Comparison of ENCODE assay signal across 8 cellular contexts in the genomic region with DNA sequence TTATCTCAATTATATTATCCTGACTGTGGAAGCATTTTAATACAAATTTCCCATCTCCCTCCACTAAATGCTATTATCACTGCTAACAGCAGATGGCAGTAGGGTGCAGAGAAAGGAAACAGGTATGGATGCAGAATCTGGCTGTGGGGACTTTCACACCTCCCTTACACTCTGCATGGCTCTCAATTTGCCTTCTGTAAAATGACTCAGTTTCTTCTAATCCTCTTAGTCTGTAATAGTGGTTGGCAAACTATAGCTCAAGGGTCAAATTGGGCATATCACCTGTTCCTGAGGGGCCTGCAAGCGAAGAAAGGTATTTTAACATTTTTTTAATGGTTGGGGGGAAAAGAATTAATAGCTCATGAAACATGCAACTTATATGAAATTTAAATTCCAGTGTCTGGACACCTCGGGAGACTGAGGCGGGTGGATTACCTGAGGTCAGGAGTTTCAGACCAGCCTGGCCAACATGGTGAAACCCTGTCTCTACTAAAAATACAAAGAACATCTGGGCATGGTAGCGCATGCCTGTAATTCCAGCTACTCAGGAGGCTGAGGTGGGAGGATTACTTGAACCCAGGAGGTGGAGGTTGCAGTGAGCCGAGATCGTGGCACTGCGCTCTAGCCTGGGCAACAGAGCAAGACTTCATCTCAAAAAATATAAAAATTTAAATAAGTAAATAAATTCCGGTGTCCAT.
DNase-seq lines count a peak whose midpoint lies in the region; ATAC-seq and TF ChIP-seq lines count a peak whose summit lies in the region.

No MANE protein-coding gene starts in this region.

- TF ChIP-seq EP300 in stomach (IDR thresholded peaks at IDR 0.05): no peak

- no peak for TF ChIP-seq POLR2A in stomach (IDR thresholded peaks at IDR 0.05)

- H3K4ac ChIP-seq in H9 (ENCODE audit: low read depth, low read length): no peak overlapping the region

- H3K9me3 ChIP-seq in BLaER1 treated with 17β-estradiol and CSF1 and Interleukin-3, amounts not matched to agents 10 nM and 100 nM (replicated peaks in 1 of 11): no peaks in the 10 kb centered on the region
- H3K9me3 ChIP-seq in H9 (ENCODE audit: control insufficient read depth, low read depth, low read length) (no peaks in the 10 kb centered on the region), stomach (no peaks in the 10 kb centered on the region)

- H3K27ac Mint-ChIP-seq in H9 (peak overlapping the region; percentile 42 to 58 (median 50); a peak in 4 of 7 replicates), naive B cell (peak overlapping the region in 3 of 6 donors; percentile 53 to 65 (median 59))

- peak overlapping the region in 2 of 11 experiments; percentile 61 to 71; a peak in 2 of 22 replicates for H3K9ac ChIP-seq in BLaER1 treated with 17β-estradiol and CSF1 and Interleukin-3, amounts not matched to agents 10 nM and 100 nM
- no peak overlapping the region for H3K9ac ChIP-seq in H9 (ENCODE audit: extremely low read depth, insufficient read length, low read length)

- H3K27ac ChIP-seq in BLaER1 treated with 17β-estradiol and CSF1 and Interleukin-3, amounts not matched to agents 10 nM and 100 nM: peak overlapping the region in 8 of 11 experiments; percentile 57 to 87 (median 74); a peak in 13 of 22 replicates
- H3K27ac ChIP-seq in H9 (ENCODE audit: insufficient read length, low read depth, low read length): no peak overlapping the region
- peak overlapping the region in 4 of 5 donors; percentile 63 to 87 (median 84) for H3K27ac ChIP-seq in stomach

- H3K36me3 ChIP-seq in BLaER1 treated with 17β-estradiol and CSF1 and Interleukin-3, amounts not matched to agents 10 nM and 100 nM: peaks cover 79 to 100% (median 88%) of the 10 kb centered on the region in 11 experiments
- peaks cover 21 to 77% (median 62%) of the 10 kb centered on the region in 4 donors for H3K36me3 ChIP-seq in stomach

- ATAC-seq in esophagus mucosa (peak; percentile 80), naive B cell (ENCODE audit: low read depth in 2 of 2) (peak; percentile 85), HG02981 (IDR thresholded peaks at IDR 0.05; ENCODE audit: unreplicated experiment) (no peak)

- H2AK5ac ChIP-seq in H9 (ENCODE audit: insufficient read length, low read length): no peak overlapping the region

- peak; percentile 36 for DNase-seq in H9
- peak; percentile 64 to 67 for DNase-seq in NCI-H446 (lab: John Stamatoyannopoulos, UW)
- peak; percentile 27 for DNase-seq in activated CD4-positive, alpha-beta T cell treated with anti-CD3 and anti-CD28 coated beads, Interleukin-2, amount 50 U/mL, for 1 hour
- DNase-seq in naive B cell: peak; percentile 58
- peak; percentile 38 for DNase-seq in stomach

- H3K4me2 ChIP-seq in BLaER1 treated with 17β-estradiol and CSF1 and Interleukin-3, amounts not matched to agents 10 nM and 100 nM: peak overlapping the region in 3 of 11 experiments; percentile 75 to 85 (median 76); a peak in 6 of 22 replicates
- H3K4me2 ChIP-seq in H9 (ENCODE audit: insufficient read depth, insufficient read length, low read length): no peak overlapping the region

- no peak overlapping the region for H4K8ac ChIP-seq in H9 (replicated peaks; ENCODE audit: insufficient read length, low read depth, low read length)

- peak; percentile 86 for TF ChIP-seq CTCF in H9 (conservative IDR thresholded peaks at IDR 0.05)
- peak in 5 of 7 experiments; percentile 69 to 99 (median 85) for TF ChIP-seq CTCF in stomach (IDR thresholded peaks at IDR 0.05)

- no peak overlapping the region for H2AFZ ChIP-seq in H9 (ENCODE audit: low read length)

- H4K5ac ChIP-seq in H9 (ENCODE audit: insufficient read length, low read depth, low read length): no peak overlapping the region

- H3K56ac ChIP-seq in H9 (ENCODE audit: insufficient read length, low read depth, low read length): no peak overlapping the region

- peaks cover 9% of the 10 kb centered on the region for H3K79me1 ChIP-seq in H9 (ENCODE audit: insufficient read depth, low read depth, low read length, poor library complexity, severe bottlenecking)

- H3K18ac ChIP-seq in H9 (ENCODE audit: insufficient read length, low read depth, low read length): no peak overlapping the region

- peaks cover 13% of the 10 kb centered on the region; the same call in 1 of the 2 replicates for H3K79me2 ChIP-seq in H9 (ENCODE audit: insufficient read depth, low read length)

- peaks cover 6 to 93% (median 52%) of the 10 kb centered on the region in 11 experiments; a peak in 18 of 22 replicates for H4K20me1 ChIP-seq in BLaER1 treated with 17β-estradiol and CSF1 and Interleukin-3, amounts not matched to agents 10 nM and 100 nM
- H4K20me1 ChIP-seq in H9 (ENCODE audit: control insufficient read depth, insufficient read depth, insufficient read length): peaks cover 2% of the 10 kb centered on the region

- no peak overlapping the region for H2BK5ac ChIP-seq in H9 (ENCODE audit: insufficient read length, low read length)

- no peaks in the 10 kb centered on the region for H3K23me2 ChIP-seq in H9 (ENCODE audit: insufficient read length, low read depth, low read length, poor library complexity, severe bottlenecking)

- H2BK12ac ChIP-seq in H9 (ENCODE audit: insufficient read length, low read depth, low read length): no peak overlapping the region

- H3K4me1 ChIP-seq in BLaER1 treated with 17β-estradiol and CSF1 and Interleukin-3, amounts not matched to agents 10 nM and 100 nM: peaks cover 55 to 92% (median 78%) of the 10 kb centered on the region in 10 experiments
- H3K4me1 ChIP-seq in H9 (ENCODE audit: insufficient read depth, low read length) (no peaks in the 10 kb centered on the region), stomach (peaks cover 35 to 59% (median 45%) of the 10 kb centered on the region in 4 donors)

- no CpG with 5 or more reads among the region's 8 CpGs for WGBS in H9 (ENCODE audit: extremely low coverage, insufficient read length, low lambda C conversion rate)
- 81 to 86% (median 83%) methylated on average over 8 of the region's 8 CpGs for WGBS in stomach, 5 donors

- H3K4me3 Mint-ChIP-seq in H9 (no peak overlapping the region), naive B cell (no peak overlapping the region)

- no peak overlapping the region for H4K91ac ChIP-seq in H9 (ENCODE audit: insufficient read length, low read depth, low read length)

- no peaks in the 10 kb centered on the region for H3K27me3 ChIP-seq in BLaER1 treated with 17β-estradiol and CSF1 and Interleukin-3, amounts not matched to agents 10 nM and 100 nM
- H3K27me3 ChIP-seq in H9 (ENCODE audit: insufficient read depth, low read length) (no peaks in the 10 kb centered on the region), stomach (no peaks in the 10 kb centered on the region)

- no peak overlapping the region for H3T11ph ChIP-seq in H9 (ENCODE audit: low read length)

- intact Hi-C loops in stomach (cut with DNase I; ENCODE audit: low total_unique reads): loop anchor here (5.0 kb wide), 1 partner anchor 109 kb away; no protein-coding TSS in a partner anchor

- H2BK15ac ChIP-seq in H9 (ENCODE audit: low read depth, low read length): no peak overlapping the region

- no peak overlapping the region for H3K23ac ChIP-seq in H9 (ENCODE audit: insufficient read length, low read depth, low read length)

- H3K4me1 Mint-ChIP-seq in H9: peaks cover 12 to 31% of the 10 kb centered on the region in 2 experiments
- H3K4me1 Mint-ChIP-seq in naive B cell: peaks cover 10 to 23% (median 20%) of the 10 kb centered on the region in 3 donors

- no peak overlapping the region for H2BK20ac ChIP-seq in H9 (ENCODE audit: low read depth, low read length, poor library complexity, severe bottlenecking)

- H2BK120ac ChIP-seq in H9 (ENCODE audit: low read depth, low read length, poor library complexity, severe bottlenecking): no peak overlapping the region

- H3K14ac ChIP-seq in H9 (ENCODE audit: insufficient read depth, low read length): no peak overlapping the region

- no peak overlapping the region for H3K4me3 ChIP-seq in BLaER1 treated with 17β-estradiol and CSF1 and Interleukin-3, amounts not matched to agents 10 nM and 100 nM
- H3K4me3 ChIP-seq in stomach: no peak overlapping the region

- H3K9me3 Mint-ChIP-seq in H9 (no peaks in the 10 kb centered on the region), naive B cell (no peaks in the 10 kb centered on the region)

- H3K27me3 Mint-ChIP-seq in H9 (ENCODE audit: low read depth) (no peaks in the 10 kb centered on the region), naive B cell (no peaks in the 10 kb centered on the region)

- H3K36me3 Mint-ChIP-seq in H9 (ENCODE audit: insufficient read depth in 1 of 3, low read depth in 3 of 3): peaks cover 50 to 88% (median 76%) of the 10 kb centered on the region in 3 experiments
- H3K36me3 Mint-ChIP-seq in naive B cell: peaks cover 8 to 18% of the 10 kb centered on the region in 2 donors
